In genomic region chrX:41472231-41472815, GRCh38 we compare ENCODE assay signal across 18 cellular contexts.
DNase-seq lines count a peak whose midpoint lies in the region; ATAC-seq and FAIRE-seq lines count a peak whose summit lies in the region.
"Had no signal": no experiment of that assay in that cellular context is flagged by ENCODE, and none has a peak within 500 bp of the region (broad histone marks: within the 10 kb centered on the region; RNA-seq: fewer than 3 reads in every experiment).

No MANE protein-coding gene starts in this region.

- FAIRE-seq in urothelium cell line (lab: Jason Lieb, UNC) = peak; percentile 13
- FAIRE-seq: GM12892, H54 had no signal

- no peak overlapping the region for H3K4me3 Mint-ChIP-seq in activated T-cell treated with anti-CD3 and anti-CD28 coated beads, Interleukin-2, amount 50 U/mL, for 24 hours
- H3K4me3 Mint-ChIP-seq: CD8-positive, alpha-beta T cell had no signal

- peak; percentile 5 for DNase-seq in activated T-cell treated with anti-CD3 and anti-CD28 coated beads, Interleukin-2, amount 50 U/mL, for 24 hours
- DNase-seq in activated T-cell treated with anti-CD3 and anti-CD28 coated beads for 4 hours (no peak), SW480 (ENCODE audit: low spot score) (peak; percentile 64), kidney glomerular epithelial cell (lab: John Stamatoyannopoulos, UW) (peak; percentile 27), urothelium cell line (ENCODE audit: low spot score) (peak; percentile 67), NCI-H510A treated with DMSO at 0.1 percent for 48 hours (lab: John Stamatoyannopoulos, UW) (no peak), germinal center (ENCODE audit: low spot score) (no peak)
- DNase-seq: CD8-positive, alpha-beta T cell; KG1; NCI-H1417 treated with DMSO at 0.1 percent for 48 hours; NCI-H2029; NCI-H2171; NCI-H446 treated with DMSO at 0.1 percent for 48 hours; NCI-H748 treated with DMSO at 0.1 percent for 48 hours; PC-9 had no signal

- no peak for ATAC-seq in GM18502 (IDR thresholded peaks at IDR 0.05; ENCODE audit: poor library complexity, unreplicated experiment)
- ATAC-seq: CD8-positive, alpha-beta T cell had no signal

- H3K27ac Mint-ChIP-seq in activated T-cell treated with anti-CD3 and anti-CD28 coated beads, Interleukin-2, amount 50 U/mL, for 24 hours = no peak overlapping the region
- H3K27ac Mint-ChIP-seq: CD8-positive, alpha-beta T cell had no signal

- H3K4me1 Mint-ChIP-seq in activated T-cell treated with anti-CD3 and anti-CD28 coated beads, Interleukin-2, amount 50 U/mL, for 24 hours (ENCODE audit: low read depth) = peaks cover 3% of the 10 kb centered on the region

- peaks cover 6% of the 10 kb centered on the region for H3K27me3 Mint-ChIP-seq in activated T-cell treated with anti-CD3 and anti-CD28 coated beads, Interleukin-2, amount 50 U/mL, for 24 hours

- H3K36me3 Mint-ChIP-seq in activated T-cell treated with anti-CD3 and anti-CD28 coated beads, Interleukin-2, amount 50 U/mL, for 24 hours (ENCODE audit: low read depth) = no peaks in the 10 kb centered on the region
- H3K36me3 Mint-ChIP-seq: CD8-positive, alpha-beta T cell had no signal

- H3K9me3 Mint-ChIP-seq in activated T-cell treated with anti-CD3 and anti-CD28 coated beads, Interleukin-2, amount 50 U/mL, for 24 hours = no peaks in the 10 kb centered on the region
- H3K9me3 Mint-ChIP-seq: CD8-positive, alpha-beta T cell had no signal

Comparison
In these comparisons a context has a peak if more than half of its experiments do, and no peak if none do; other contexts are left out.
1. DNase-seq: peak in activated T-cell treated with anti-CD3 and anti-CD28 coated beads, Interleukin-2, amount 50 U/mL, for 24 hours (single experiment), SW480 (single experiment), kidney glomerular epithelial cell (single experiment) and urothelium cell line (single experiment); none in activated T-cell treated with anti-CD3 and anti-CD28 coated beads for 4 hours (single experiment), NCI-H510A treated with DMSO at 0.1 percent for 48 hours (single experiment) and germinal center (single experiment).